ENCODE assay signal across 8 cellular contexts in the genomic region with DNA sequence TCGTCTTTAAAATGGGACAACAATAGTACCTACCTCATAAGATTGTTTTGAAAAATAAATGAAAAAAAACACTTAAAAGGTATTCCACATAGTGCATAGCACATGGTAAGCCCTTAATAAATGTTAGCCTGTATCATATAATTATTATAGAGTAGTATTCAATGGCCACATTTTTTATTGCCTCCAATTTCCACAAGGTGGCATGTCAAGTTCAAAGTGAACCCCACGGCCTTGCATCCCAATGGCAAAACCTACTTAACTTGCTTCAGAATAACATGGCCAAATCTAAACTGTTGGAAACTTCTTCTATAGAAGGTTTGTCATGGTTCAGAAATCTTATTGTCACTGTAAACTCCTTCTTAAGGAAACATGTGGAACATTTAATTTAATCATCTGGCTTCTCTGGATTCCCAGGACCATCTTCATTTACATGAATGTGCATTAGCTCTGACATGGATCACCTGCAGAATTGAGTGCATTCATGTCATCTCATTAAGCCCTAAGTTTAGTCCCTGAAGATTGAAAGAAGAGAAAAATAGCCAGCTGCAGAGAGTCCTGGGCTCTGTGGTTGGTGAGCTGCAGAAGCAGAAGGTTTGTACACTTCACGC.
DNase-seq lines count a peak whose midpoint lies in the region; ATAC-seq, FAIRE-seq and TF ChIP-seq lines count a peak whose summit lies in the region.

No MANE protein-coding gene starts in this region.

- in situ Hi-C loops in GM13976 (cut with MboI; ENCODE audit: low sequenced_read_pairs, unreplicated experiment): loop anchor here (5.0 kb wide), 1 partner anchor 255 kb away; no protein-coding TSS in a partner anchor

- WGBS in hepatocyte (ENCODE audit: low lambda C conversion rate, missing lambda C conversion rate): 77% methylated on average over 3 of the region's 3 CpGs

- H2AFZ ChIP-seq in astrocyte (ENCODE audit: low read depth, low read length) (no peak overlapping the region), hepatocyte (no peak overlapping the region)

- no peak overlapping the region for H3K4me2 ChIP-seq in astrocyte (ENCODE audit: low read length)
- H3K4me2 ChIP-seq in hepatocyte: no peak overlapping the region

- DNase-seq in AML-193 (lab: John Stamatoyannopoulos, UW): peak; percentile 49 to 68
- DNase-seq in GM13976 (ENCODE audit: low spot score): peak; percentile 14
- DNase-seq in astrocyte (ENCODE audit: low read depth): no peak
- DNase-seq in hepatocyte (ENCODE audit: low spot score): peak; percentile 49
- DNase-seq in tibial artery: no peak

- H3K27me3 Mint-ChIP-seq in astrocyte (ENCODE audit: low read depth, unreplicated experiment): no peaks in the 10 kb centered on the region

- no peak overlapping the region for H3K4me3 Mint-ChIP-seq in astrocyte (ENCODE audit: unreplicated experiment)

- no peak overlapping the region for H3K4me3 ChIP-seq in astrocyte (ENCODE audit: insufficient read depth, low read depth, low read length)
- no peak overlapping the region for H3K4me3 ChIP-seq in hepatocyte
- no peak overlapping the region for H3K4me3 ChIP-seq in tibial artery

- H3K9me3 Mint-ChIP-seq in astrocyte (ENCODE audit: unreplicated experiment): no peaks in the 10 kb centered on the region

- H3K27me3 ChIP-seq in astrocyte (ENCODE audit: insufficient read depth, low read length) (no peaks in the 10 kb centered on the region), hepatocyte (no peaks in the 10 kb centered on the region), tibial artery (no peaks in the 10 kb centered on the region)

- H3K4me1 ChIP-seq in astrocyte (ENCODE audit: insufficient read depth, low read length): no peaks in the 10 kb centered on the region
- peaks cover 11% of the 10 kb centered on the region for H3K4me1 ChIP-seq in hepatocyte (ENCODE audit: insufficient read depth)
- H3K4me1 ChIP-seq in tibial artery: no peaks in the 10 kb centered on the region

- H3K9me2 ChIP-seq in hepatocyte (replicated peaks; ENCODE audit: insufficient read depth): no peaks in the 10 kb centered on the region

- peak; percentile 37 for FAIRE-seq in astrocyte (lab: Jason Lieb, UNC)

- no peaks in the 10 kb centered on the region for H3K9me3 ChIP-seq in astrocyte (ENCODE audit: insufficient read depth, low read depth, low read length)
- H3K9me3 ChIP-seq in hepatocyte (ENCODE audit: low read depth): no peaks in the 10 kb centered on the region
- no peaks in the 10 kb centered on the region for H3K9me3 ChIP-seq in tibial artery

- H3K36me3 ChIP-seq in astrocyte (ENCODE audit: insufficient read depth, low read length): no peaks in the 10 kb centered on the region
- no peaks in the 10 kb centered on the region for H3K36me3 ChIP-seq in hepatocyte (replicated peaks; ENCODE audit: insufficient read depth, low read depth)
- H3K36me3 ChIP-seq in tibial artery: no peaks in the 10 kb centered on the region

- H3K36me3 Mint-ChIP-seq in astrocyte (ENCODE audit: low read depth, unreplicated experiment): peaks cover 2% of the 10 kb centered on the region

- ATAC-seq in HG03139 (IDR thresholded peaks at IDR 0.05; ENCODE audit: unreplicated experiment): no peak
- ATAC-seq in GM21825 (IDR thresholded peaks at IDR 0.05; ENCODE audit: unreplicated experiment): no peak

- no peak overlapping the region for H3K9ac ChIP-seq in astrocyte (ENCODE audit: low read length)

- intact Hi-C loops in tibial artery (cut with DNase I; ENCODE audit: low total_unique reads): loop anchor here (2.0 kb wide), 1 partner anchor 250 kb away; no protein-coding TSS in a partner anchor

- H4K20me1 ChIP-seq in astrocyte (ENCODE audit: insufficient read depth, low read length): no peaks in the 10 kb centered on the region
- H4K20me1 ChIP-seq in hepatocyte (ENCODE audit: insufficient read depth, poor library complexity, severe bottlenecking): no peaks in the 10 kb centered on the region

- peak; percentile 37 for TF ChIP-seq CTCF in GM13976 (IDR thresholded peaks at IDR 0.05; ENCODE audit: borderline replicate concordance, control extremely low read depth, extremely low read depth, insufficient read depth, missing control alignments)
- peak; percentile 74 for TF ChIP-seq CTCF in LNCAP (IDR thresholded peaks at IDR 0.05)
- peak; percentile 49 for TF ChIP-seq CTCF in astrocyte (IDR thresholded peaks at IDR 0.05; ENCODE audit: insufficient read depth, low read depth, low read length)
- peak; percentile 55 for TF ChIP-seq CTCF in hepatocyte (IDR thresholded peaks at IDR 0.05; ENCODE audit: poor library complexity)
- TF ChIP-seq CTCF in tibial artery (IDR thresholded peaks at IDR 0.05): peak; percentile 70 to 73

- H3K27ac ChIP-seq in astrocyte (ENCODE audit: low read depth, low read length) (no peak overlapping the region), hepatocyte (no peak overlapping the region), tibial artery (no peak overlapping the region)

- H3K27ac Mint-ChIP-seq in astrocyte (ENCODE audit: unreplicated experiment): no peak overlapping the region

- H3K4me1 Mint-ChIP-seq in astrocyte (ENCODE audit: low read depth, unreplicated experiment): peaks cover 21% of the 10 kb centered on the region

- H3K79me2 ChIP-seq in astrocyte (ENCODE audit: insufficient read depth, low read length) (no peaks in the 10 kb centered on the region), hepatocyte (no peaks in the 10 kb centered on the region)

Comparison
In these comparisons a context has a peak if more than half of its experiments do, and no peak if none do; other contexts are left out.
1. DNase-seq: peak in AML-193 (2 of 2), GM13976 (single experiment) and hepatocyte (single experiment); none in astrocyte (single experiment) and tibial artery (0 of 2).
2. Peak in every context shown above with its lines, with median percentiles within 50 percentile points of each other: CTCF ChIP-seq.